Comparison of ENCODE assay signal across 8 cellular contexts in the genomic region with DNA sequence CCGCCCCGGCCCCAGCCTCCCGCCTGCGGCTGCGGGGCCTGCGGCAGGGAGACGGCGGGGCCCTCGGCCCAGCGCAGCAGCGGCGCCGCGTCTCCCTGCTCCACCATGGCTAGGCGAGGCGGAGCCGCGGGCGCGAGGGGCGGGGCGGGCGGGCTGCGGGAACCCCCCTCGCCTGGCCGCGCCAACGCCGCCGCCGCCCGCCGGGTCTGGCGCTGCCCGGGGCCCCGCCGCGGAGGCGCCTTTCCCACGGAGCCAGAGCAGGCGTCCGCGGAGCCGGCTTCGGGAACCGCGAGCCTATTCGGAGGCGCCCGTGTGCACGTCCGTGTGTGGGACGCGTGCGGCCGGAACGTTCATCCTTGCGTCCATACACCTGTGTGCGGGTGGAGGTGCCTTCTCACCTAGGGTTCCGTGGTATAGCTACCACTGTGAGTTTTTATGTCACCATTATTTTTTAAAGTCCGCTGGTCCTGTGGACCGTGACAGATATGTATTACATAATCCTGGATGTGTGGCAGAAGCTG. TPM values are rescaled to one million over a fixed set of nuclear protein-coding genes. Genes with fewer than 3 reads are reported as not detected.
A peak's percentile ranks its signal among the peaks of the same experiment; 100 is the strongest.
DNase-seq lines count a peak whose midpoint lies in the region; ATAC-seq and TF ChIP-seq lines count a peak whose summit lies in the region.

A gene with protein sequence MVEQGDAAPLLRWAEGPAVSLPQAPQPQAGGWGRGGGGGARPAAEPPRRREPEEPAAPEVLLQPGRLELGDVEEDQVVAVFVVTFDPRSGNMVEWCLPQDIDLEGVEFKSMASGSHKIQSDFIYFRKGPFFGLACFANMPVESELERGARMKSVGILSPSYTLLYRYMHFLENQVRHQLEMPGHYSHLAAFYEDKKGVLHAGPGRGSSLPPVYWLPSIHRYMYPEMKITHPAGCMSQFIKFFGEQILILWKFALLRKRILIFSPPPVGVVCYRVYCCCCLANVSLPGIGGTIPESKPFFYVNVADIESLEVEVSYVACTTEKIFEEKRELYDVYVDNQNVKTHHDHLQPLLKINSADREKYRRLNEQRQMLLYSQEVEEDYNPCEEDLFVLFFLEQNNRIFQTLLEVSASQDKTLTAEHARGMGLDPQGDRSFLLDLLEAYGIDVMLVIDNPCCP (minus strand): TSS at position 120 of the 521 bp plus-strand sequence. CDS start 13 bp downstream, at position 107.

- no peak for TF ChIP-seq CTCF in PC-9 (conservative IDR thresholded peaks at IDR 0.05)
- no peak for TF ChIP-seq CTCF in tibial artery (IDR thresholded peaks at IDR 0.05)

- POLR2A ChIA-PET in PC-9 (lab: Charles Lee; ENCODE audit: unreplicated experiment): interaction anchor here (0.5 to 0.7 kb wide), 2 partner anchors 19 to 65 kb away, joined by 3 to 8 read pairs; no protein-coding TSS in a partner anchor

- CTCF ChIA-PET in PC-9 (lab: Charles Lee): interaction anchor here (0.6 to 1.3 kb wide), 4 partner anchors 9 to 191 kb away, joined by 3 to 4 read pairs (median 3); a partner anchor contains a TSS

- H3K27ac ChIP-seq in PC-9 (no peak within 1 kb of the TSS), tibial artery (peak within 1 kb of the TSS; percentile 87 to 91)

- H2AFZ ChIP-seq in PC-9: peak within 1 kb of the TSS; percentile 93

- no peaks in the 10 kb centered on the region for H3K9me3 ChIP-seq in PC-9 (ENCODE audit: insufficient read depth, low read depth)
- no peaks in the 10 kb centered on the region for H3K9me3 ChIP-seq in tibial artery

- DNase-seq in AG20443 (ENCODE audit: low spot score): peak; percentile 94
- DNase-seq in PC-9: peak; percentile 39 to 58
- peak; percentile 85 for DNase-seq in activated effector memory CD4-positive, alpha-beta T cell treated with anti-CD3 and anti-CD28 coated beads, Interleukin-2, amount 50 U/mL, for 16 hours
- peak; percentile 59 for DNase-seq in globus pallidus (ENCODE audit: low spot score)
- peak; percentile 36 for DNase-seq in occipital lobe (lab: John Stamatoyannopoulos, UW)
- DNase-seq in tibial artery: peak; percentile 23 to 74

- H3K4me1 ChIP-seq in PC-9 (replicated peaks; ENCODE audit: insufficient read depth): peaks cover 14% of the 10 kb centered on the region
- peaks cover 0 to 40% (median 21%) of the 10 kb centered on the region in 4 donors for H3K4me1 ChIP-seq in tibial artery

- BruUV-seq in PC-9 (replicated peaks; lab: Mats Ljungman, UMichigan): no TSS peak

- H3K36me3 ChIP-seq in PC-9 (ENCODE audit: low read depth) (no peaks in the 10 kb centered on the region), tibial artery (no peaks in the 10 kb centered on the region)

- ATAC-seq in GM18873 (IDR thresholded peaks at IDR 0.05; ENCODE audit: low FRiP score, unreplicated experiment) (peak; percentile 53), HG03108 (IDR thresholded peaks at IDR 0.05; ENCODE audit: unreplicated experiment) (peak; percentile 71)

- peaks cover 8% of the 10 kb centered on the region; the same call in 1 of the 2 replicates for H3F3A ChIP-seq in PC-9 (ENCODE audit: insufficient read depth, low read depth)

- peak within 1 kb of the TSS; percentile 83 for H3K4me2 ChIP-seq in PC-9

- peaks cover 14% of the 10 kb centered on the region; the same call in 1 of the 2 replicates for H3K79me2 ChIP-seq in PC-9 (ENCODE audit: low read depth)

- no peaks in the 10 kb centered on the region for H4K20me1 ChIP-seq in PC-9 (ENCODE audit: insufficient read depth)

- intact Hi-C loops in PC-9 (cut with micrococcal nuclease; ENCODE audit: unreplicated experiment) (loop anchor here (1.0 kb wide), 1 partner anchor 36 kb away; a partner anchor contains a TSS), tibial artery (cut with DNase I; ENCODE audit: low total_unique reads) (no loop called here)

- H3K9me2 ChIP-seq in PC-9 (ENCODE audit: insufficient read depth): no peaks in the 10 kb centered on the region

- H3K4me3 ChIP-seq in PC-9 (peak within 1 kb of the TSS; percentile 84), tibial artery (peak within 1 kb of the TSS; percentile 80 to 87)

- H3K27me3 ChIP-seq in PC-9 (ENCODE audit: insufficient read depth, low read depth) (no peaks in the 10 kb centered on the region), tibial artery (no peaks in the 10 kb centered on the region)

RNA-seq across cellular contexts. Expression of the gene that starts here (rescaled TPM):
- 49.4 and 55.6 TPM in 2 replicates for total RNA-seq in PC-9 (2021)
- 47.7 TPM for total RNA-seq in occipital lobe

Comparison
In these comparisons a context has a peak if more than half of its experiments do, and no peak if none do; other contexts are left out.
1. DNase-seq: peak in every context shown above with its lines; median percentile 94 in AG20443; 85 in activated effector memory CD4-positive, alpha-beta T cell treated with anti-CD3 and anti-CD28 coated beads, Interleukin-2, amount 50 U/mL, for 16 hours; 59 in globus pallidus; 48 in PC-9; 48 in tibial artery; 36 in occipital lobe.